9 cellular contexts compared by ENCODE assay signal in the genomic region with DNA sequence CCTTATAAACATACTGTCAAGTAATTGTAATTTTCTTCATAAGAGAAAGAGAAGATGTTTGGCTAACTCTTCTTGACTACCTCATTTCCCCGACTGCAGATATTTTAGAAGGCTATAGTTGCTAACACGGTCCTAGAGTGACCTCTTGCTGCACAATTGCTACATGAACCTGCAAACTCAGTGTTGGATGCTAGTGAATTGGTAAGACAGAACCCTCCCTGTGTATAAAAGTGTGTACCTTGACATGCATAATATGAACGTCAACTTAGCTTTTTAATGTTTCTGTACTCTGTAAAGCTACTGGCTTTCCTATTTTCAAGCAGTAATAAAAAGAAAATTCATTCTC. TPM values are rescaled to one million over a fixed set of nuclear protein-coding genes. Genes with fewer than 3 reads are reported as not detected.
DNase-seq lines count a peak whose midpoint lies in the region; ATAC-seq, FAIRE-seq and TF ChIP-seq lines count a peak whose summit lies in the region.
"Had no signal": no experiment of that assay in that cellular context is flagged by ENCODE, and none has a peak within 500 bp of the region (broad histone marks: within the 10 kb centered on the region; RNA-seq: fewer than 3 reads in every experiment).

No MANE protein-coding gene starts in this region.

- FAIRE-seq in endothelial cell of umbilical vein (lab: Jason Lieb, UNC): peak; percentile 85

- no peaks in the 10 kb centered on the region for H3K9me3 Mint-ChIP-seq in activated CD4-positive, alpha-beta memory T cell treated with anti-CD3 and anti-CD28 coated beads, Interleukin-2, amount 10 ng/mL, durations not matched to agents 7 days and 5 days

- H3K9ac ChIP-seq in endothelial cell of umbilical vein (replicated peaks; ENCODE audit: extremely low read depth, insufficient read depth, low read length): no peak overlapping the region

- no peak overlapping the region for H2AFZ ChIP-seq in endothelial cell of umbilical vein (ENCODE audit: low read depth, low read length)

- H3K4me1 Mint-ChIP-seq in activated CD4-positive, alpha-beta memory T cell treated with anti-CD3 and anti-CD28 coated beads, Interleukin-2, amount 10 ng/mL, durations not matched to agents 7 days and 5 days: no peaks in the 10 kb centered on the region

- no peak overlapping the region for H3K27ac Mint-ChIP-seq in activated CD4-positive, alpha-beta memory T cell treated with anti-CD3 and anti-CD28 coated beads, Interleukin-2, amount 10 ng/mL, durations not matched to agents 7 days and 5 days

- H3K4me2 ChIP-seq in endothelial cell of umbilical vein (ENCODE audit: insufficient read depth, low read length): no peak overlapping the region

- peaks cover 16% of the 10 kb centered on the region for H3K27me3 Mint-ChIP-seq in activated CD4-positive, alpha-beta memory T cell treated with anti-CD3 and anti-CD28 coated beads, Interleukin-2, amount 10 ng/mL, durations not matched to agents 7 days and 5 days

- no peaks in the 10 kb centered on the region for H4K20me1 ChIP-seq in endothelial cell of umbilical vein (replicated peaks; ENCODE audit: control insufficient read depth, extremely low read depth, insufficient read depth, low read length)

- H3K79me2 ChIP-seq in endothelial cell of umbilical vein (ENCODE audit: control insufficient read depth, insufficient read depth, low read length): no peaks in the 10 kb centered on the region

- H3K4me1 ChIP-seq in endothelial cell of umbilical vein (ENCODE audit: control insufficient read depth, extremely low read depth, insufficient read depth, low read length): peaks cover 3% of the 10 kb centered on the region

- no peaks in the 10 kb centered on the region for H3K9me1 ChIP-seq in endothelial cell of umbilical vein (replicated peaks; ENCODE audit: control insufficient read depth, extremely low read depth, insufficient read depth, low read length)

- no peaks in the 10 kb centered on the region for H3K36me3 ChIP-seq in endothelial cell of umbilical vein (ENCODE audit: control insufficient read depth in 2 of 2, extremely low read depth in 1 of 2, insufficient read depth in 2 of 2, low read length in 2 of 2)

- no peaks in the 10 kb centered on the region for H3K36me3 Mint-ChIP-seq in activated CD4-positive, alpha-beta memory T cell treated with anti-CD3 and anti-CD28 coated beads, Interleukin-2, amount 10 ng/mL, durations not matched to agents 7 days and 5 days (ENCODE audit: low read depth)

- CTCF ChIA-PET in AG04450 (lab: Charles Lee): interaction anchor here (0.6 to 3.8 kb wide), 27 partner anchors 8 to 1474 kb away, joined by 3 to 22 read pairs (median 5); a partner anchor contains a TSS
- CTCF ChIA-PET in endothelial cell of umbilical vein (lab: Charles Lee): interaction anchor here (0.6 to 5.6 kb wide), 52 partner anchors 10 to 1735 kb away, joined by 3 to 130 read pairs (median 5); a partner anchor contains a TSS
- CTCF ChIA-PET in activated CD4-positive, alpha-beta memory T cell treated with anti-CD3 and anti-CD28 coated beads, Interleukin-2, amount 10 ng/mL, durations not matched to agents 7 days and 5 days (lab: Charles Lee): interaction anchor here (0.9 to 3.1 kb wide), 5 partner anchors 10 to 304 kb away, joined by 3 to 19 read pairs (median 5); no protein-coding TSS in a partner anchor

- dilution Hi-C loops in endothelial cell of umbilical vein (cut with MboI; ENCODE audit: extremely low pct_ligation_motif_present, low sequenced_read_pairs): no loop called here

- DNase-seq in AG04450 (ENCODE audit: low read depth, low spot score): no peak
- peak; percentile 20 for DNase-seq in H4 (ENCODE audit: low spot score)
- peak; percentile 51 for DNase-seq in NCI-H446 treated with DMSO at 0.1 percent for 48 hours (lab: John Stamatoyannopoulos, UW)
- peak; percentile 80 for DNase-seq in endothelial cell of umbilical vein (ENCODE audit: low read depth, low spot score)
- DNase-seq in left lobe of liver (ENCODE audit: low spot score): no peak
- DNase-seq in activated CD4-positive, alpha-beta memory T cell treated with anti-CD3 and anti-CD28 coated beads, Interleukin-2, amount 10 ng/mL, durations not matched to agents 7 days and 5 days: no peak

- H3K9me3 ChIP-seq in AG04450 (ENCODE audit: control insufficient read depth, insufficient read depth, low read length) (no peaks in the 10 kb centered on the region), endothelial cell of umbilical vein (replicated peaks; ENCODE audit: control insufficient read depth, insufficient read depth, low read length) (no peaks in the 10 kb centered on the region)

- intact Hi-C loops in endothelial cell of umbilical vein (cut with micrococcal nuclease): loop anchor here (1.0 to 5.0 kb wide), 5 partner anchors 106 to 1735 kb away; no protein-coding TSS in a partner anchor

- TF ChIP-seq POLR2A in endothelial cell of umbilical vein (IDR thresholded peaks at IDR 0.05; ENCODE audit: low read depth, low read length): no peak

- no peaks in the 10 kb centered on the region for H3K27me3 ChIP-seq in AG04450 (ENCODE audit: control insufficient read depth, insufficient read depth, low read length)
- no peaks in the 10 kb centered on the region for H3K27me3 ChIP-seq in endothelial cell of umbilical vein (ENCODE audit: control insufficient read depth in 2 of 2, insufficient read depth in 2 of 2, low read length in 2 of 2)

- TF ChIP-seq CTCF in AG04450 (IDR thresholded peaks at IDR 0.05; ENCODE audit: low read depth, low read length) (0 out of 2 replicates have a peak, but pooled peaks have one; percentile 16), endothelial cell of umbilical vein (IDR thresholded peaks at IDR 0.05; ENCODE audit: extremely low read depth in 1 of 2, insufficient read depth in 1 of 2, low read depth in 1 of 2, low read length in 2 of 2) (peak; percentile 47 to 55)

- ATAC-seq in GM21526 (IDR thresholded peaks at IDR 0.05; ENCODE audit: low FRiP score, unreplicated experiment) (no peak), GM18868 (IDR thresholded peaks at IDR 0.05; ENCODE audit: unreplicated experiment) (no peak), left lobe of liver (no peak)

- no TSS peak for BruUV-seq in endothelial cell of umbilical vein (replicated peaks; lab: Mats Ljungman, UMichigan)

- POLR2A ChIA-PET in AG04450 (lab: Yijun Ruan, JAX): no interaction called here
- POLR2A ChIA-PET in endothelial cell of umbilical vein (lab: Charles Lee): no interaction called here
- POLR2A ChIA-PET in activated CD4-positive, alpha-beta memory T cell treated with anti-CD3 and anti-CD28 coated beads, Interleukin-2, amount 10 ng/mL, durations not matched to agents 7 days and 5 days (lab: Charles Lee): no interaction called here

- no peak overlapping the region for H3K4me3 Mint-ChIP-seq in activated CD4-positive, alpha-beta memory T cell treated with anti-CD3 and anti-CD28 coated beads, Interleukin-2, amount 10 ng/mL, durations not matched to agents 7 days and 5 days

- H3K4me3 ChIP-seq in AG04450 (ENCODE audit: low read depth, low read length): no peak overlapping the region
- H3K4me3 ChIP-seq in endothelial cell of umbilical vein (replicated peaks in 1 of 3; ENCODE audit: insufficient read depth in 1 of 3, low read depth in 1 of 3, low read length in 3 of 3): no peak overlapping the region

- H3K27ac ChIP-seq in AG04450 (ENCODE audit: low read depth, low read length) (no peak overlapping the region), endothelial cell of umbilical vein (ENCODE audit: insufficient read depth, low read depth, low read length) (no peak overlapping the region)

TF ChIP-seq in endothelial cell of umbilical vein, 7 proteins besides CTCF, POLR2A, EP300 and RAD21:
- TF ChIP-seq, protein P1, sequence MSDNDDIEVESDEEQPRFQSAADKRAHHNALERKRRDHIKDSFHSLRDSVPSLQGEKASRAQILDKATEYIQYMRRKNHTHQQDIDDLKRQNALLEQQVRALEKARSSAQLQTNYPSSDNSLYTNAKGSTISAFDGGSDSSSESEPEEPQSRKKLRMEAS (IDR thresholded peaks at IDR 0.05; ENCODE audit: insufficient read depth, insufficient read length): no peak
- TF ChIP-seq JUN (IDR thresholded peaks at IDR 0.05; ENCODE audit: borderline replicate concordance, insufficient read depth, insufficient read length, low read depth) (no peak), EZH2 (IDR thresholded peaks at IDR 0.05; ENCODE audit: borderline replicate concordance, low read depth, low read length, severe bottlenecking) (no peak), GATA2 (IDR thresholded peaks at IDR 0.05; ENCODE audit: insufficient read depth, insufficient read length, low read depth, low read length) (no peak), FOS (IDR thresholded peaks at IDR 0.05; ENCODE audit: borderline replicate concordance, insufficient read depth, low read length) (no peak), POLR2AphosphoS5 (IDR thresholded peaks at IDR 0.05; ENCODE audit: insufficient read depth, low read depth, low read length) (no peak), MYC (IDR thresholded peaks at IDR 0.05; ENCODE audit: low read depth, low read length) (no peak)

RNA-seq across cellular contexts. Expression of a gene that starts 46.7 kb away (rescaled TPM):
- polyA plus RNA-seq in AG04450 (2011; rRNA removed) (not detected in 2 replicates), endothelial cell of umbilical vein (0.06 TPM in 1 of 2 replicates, not detected in the other)
- not detected in 2 replicates for polyA minus RNA-seq in AG04450 (2011; rRNA and poly(A)+ RNA removed)
- total RNA-seq in H4 (2014; rRNA removed; shearing (Covaris generic)): not detected in 2 replicates
- total RNA-seq in endothelial cell of umbilical vein (not detected in 2 replicates), left lobe of liver (not detected)
- polyA plus RNA-seq in endothelial cell of umbilical vein (2011; cell fraction: cytosol; rRNA removed): not detected in 2 replicates
- polyA plus RNA-seq in endothelial cell of umbilical vein (2011; cell fraction: nucleus; rRNA removed): not detected in 2 replicates
- not detected in 2 replicates for polyA plus RNA-seq in endothelial cell of umbilical vein (2012)
- not detected in 2 replicates for polyA minus RNA-seq in endothelial cell of umbilical vein
- not detected for polyA minus RNA-seq in endothelial cell of umbilical vein (2011; cell fraction: cytosol; rRNA and poly(A)+ RNA removed)
- polyA minus RNA-seq in endothelial cell of umbilical vein (2011; cell fraction: nucleus; rRNA and poly(A)+ RNA removed): not detected in 2 replicates
- total RNA-seq in activated CD4-positive, alpha-beta memory T cell treated with anti-CD3 and anti-CD28 coated beads, Interleukin-2, amount 10 ng/mL, durations not matched to agents 7 days and 5 days: not detected
- total RNA-seq: T-helper 1 cell treated with Interleukin-12 subunit alpha and Interleukin-12 subunit beta and Interleukin-4 antibody, amounts not matched to agents 30 ng/mL and 1 ng/mL, for 36 hours had no signal

Comparison
In these comparisons a context has a peak if more than half of its experiments do, and no peak if none do; other contexts are left out.
1. DNase-seq: peak in H4 (single experiment), NCI-H446 treated with DMSO at 0.1 percent for 48 hours (single experiment) and endothelial cell of umbilical vein (single experiment); none in AG04450 (single experiment), left lobe of liver (single experiment) and activated CD4-positive, alpha-beta memory T cell treated with anti-CD3 and anti-CD28 coated beads, Interleukin-2, amount 10 ng/mL, durations not matched to agents 7 days and 5 days (single experiment).